In genomic region chr3:94183551-94183950, GRCh38 we compare ENCODE assay signal across 25 cellular contexts.
"Had no signal": no experiment of that assay in that cellular context is flagged by ENCODE, and none has a peak within 500 bp of the region (broad histone marks: within the 10 kb centered on the region; RNA-seq: fewer than 3 reads in every experiment).

No MANE protein-coding gene starts in this region.

- H3K36me3 Mint-ChIP-seq: activated naive CD4-positive, alpha-beta T cell treated with anti-CD3 and anti-CD28 coated beads, Interleukin-2, amount 50 U/mL, for 72 hours; brain had no signal

- DNase-seq: activated B cell treated with CpG ODN at 0.5 μM for 24 hours; activated CD4-positive, alpha-beta memory T cell treated with anti-CD3 and anti-CD28 coated beads, Interleukin-2, amount 10 ng/mL, durations not matched to agents 7 days and 5 days; activated CD4-positive, alpha-beta T cell treated with anti-CD3 and anti-CD28 coated beads for 1 hour; activated CD4-positive, alpha-beta T cell treated with anti-CD3 and anti-CD28 coated beads, Interleukin-2, amount 10 ng/mL, durations not matched to agents 24 days and 14 days; activated CD8-positive, alpha-beta memory T cell treated with anti-CD3 and anti-CD28 coated beads, Interleukin-2, amount 50 U/mL, for 4 hours; activated effector memory CD4-positive, alpha-beta T cell treated with Interleukin-2 at 50 U/mL for 16 hours; activated naive CD4-positive, alpha-beta T cell treated with Interleukin-2 at 50 U/mL for 16 hours; activated naive CD8-positive, alpha-beta T cell treated with anti-CD3 and anti-CD28 coated beads, Interleukin-2, amount 50 U/mL, for 24 hours; activated T-cell treated with anti-CD3 and anti-CD28 coated beads, Interleukin-2, amount 50 U/mL, for 72 hours; amniotic stem cell; cortex of kidney; MG63; MV-4-11; NCI-H1092 treated with DMSO at 0.1 percent for 48 hours; NCI-H1417 treated with DMSO at 0.1 percent for 48 hours; NCI-H187; NCI-H345; NCI-H510A treated with DMSO at 0.1 percent for 48 hours; SIG-M5; T-helper 17 cell; T-helper 9 cell had no signal

- ATAC-seq: activated naive CD4-positive, alpha-beta T cell treated with anti-CD3 and anti-CD28 coated beads, Interleukin-2, amount 50 U/mL, for 72 hours; activated naive CD8-positive, alpha-beta T cell treated with anti-CD3 and anti-CD28 coated beads, Interleukin-2, amount 50 U/mL, for 24 hours; activated T-cell treated with anti-CD3 and anti-CD28 coated beads, Interleukin-2, amount 50 U/mL, for 72 hours; T-helper 17 cell had no signal

- H3K36me3 ChIP-seq: MG63 had no signal

- FAIRE-seq: astrocyte had no signal

- H3K4me3 Mint-ChIP-seq: activated B cell treated with CpG ODN at 0.5 μM for 24 hours; activated CD4-positive, alpha-beta memory T cell treated with anti-CD3 and anti-CD28 coated beads, Interleukin-2, amount 10 ng/mL, durations not matched to agents 7 days and 5 days; activated CD4-positive, alpha-beta T cell treated with anti-CD3 and anti-CD28 coated beads, Interleukin-2, amount 10 ng/mL, durations not matched to agents 24 days and 14 days; activated naive CD8-positive, alpha-beta T cell treated with anti-CD3 and anti-CD28 coated beads, Interleukin-2, amount 50 U/mL, for 24 hours; activated T-cell treated with anti-CD3 and anti-CD28 coated beads, Interleukin-2, amount 50 U/mL, for 72 hours; brain; central memory CD8-positive, alpha-beta T cell; T-helper 17 cell had no signal

- H3K27me3 Mint-ChIP-seq: activated CD4-positive, alpha-beta memory T cell treated with anti-CD3 and anti-CD28 coated beads, Interleukin-2, amount 10 ng/mL, durations not matched to agents 7 days and 5 days; activated CD4-positive, alpha-beta T cell treated with anti-CD3 and anti-CD28 coated beads, Interleukin-2, amount 10 ng/mL, durations not matched to agents 24 days and 14 days; central memory CD8-positive, alpha-beta T cell had no signal

- H3K27me3 ChIP-seq: MG63 had no signal

- H3K9me3 Mint-ChIP-seq: activated B cell treated with CpG ODN at 0.5 μM for 24 hours; activated CD4-positive, alpha-beta memory T cell treated with anti-CD3 and anti-CD28 coated beads, Interleukin-2, amount 10 ng/mL, durations not matched to agents 7 days and 5 days; activated CD4-positive, alpha-beta T cell treated with anti-CD3 and anti-CD28 coated beads, Interleukin-2, amount 10 ng/mL, durations not matched to agents 24 days and 14 days; activated naive CD4-positive, alpha-beta T cell treated with anti-CD3 and anti-CD28 coated beads, Interleukin-2, amount 50 U/mL, for 72 hours; activated naive CD8-positive, alpha-beta T cell treated with anti-CD3 and anti-CD28 coated beads, Interleukin-2, amount 50 U/mL, for 24 hours; activated T-cell treated with anti-CD3 and anti-CD28 coated beads, Interleukin-2, amount 50 U/mL, for 72 hours; central memory CD8-positive, alpha-beta T cell had no signal

- H3K9me3 ChIP-seq: MG63 had no signal

- H3K27ac Mint-ChIP-seq: activated B cell treated with CpG ODN at 0.5 μM for 24 hours; activated CD4-positive, alpha-beta memory T cell treated with anti-CD3 and anti-CD28 coated beads, Interleukin-2, amount 10 ng/mL, durations not matched to agents 7 days and 5 days; activated CD4-positive, alpha-beta T cell treated with anti-CD3 and anti-CD28 coated beads, Interleukin-2, amount 10 ng/mL, durations not matched to agents 24 days and 14 days; activated naive CD4-positive, alpha-beta T cell treated with anti-CD3 and anti-CD28 coated beads, Interleukin-2, amount 50 U/mL, for 72 hours; activated naive CD8-positive, alpha-beta T cell treated with anti-CD3 and anti-CD28 coated beads, Interleukin-2, amount 50 U/mL, for 24 hours; activated T-cell treated with anti-CD3 and anti-CD28 coated beads, Interleukin-2, amount 50 U/mL, for 72 hours; brain; T-helper 17 cell had no signal

- H3K4me3 ChIP-seq: MG63 had no signal

- H3K4me1 Mint-ChIP-seq: activated B cell treated with CpG ODN at 0.5 μM for 24 hours; activated CD4-positive, alpha-beta memory T cell treated with anti-CD3 and anti-CD28 coated beads, Interleukin-2, amount 10 ng/mL, durations not matched to agents 7 days and 5 days; activated CD4-positive, alpha-beta T cell treated with anti-CD3 and anti-CD28 coated beads, Interleukin-2, amount 10 ng/mL, durations not matched to agents 24 days and 14 days; central memory CD8-positive, alpha-beta T cell; T-helper 17 cell had no signal
